In the genomic region with DNA sequence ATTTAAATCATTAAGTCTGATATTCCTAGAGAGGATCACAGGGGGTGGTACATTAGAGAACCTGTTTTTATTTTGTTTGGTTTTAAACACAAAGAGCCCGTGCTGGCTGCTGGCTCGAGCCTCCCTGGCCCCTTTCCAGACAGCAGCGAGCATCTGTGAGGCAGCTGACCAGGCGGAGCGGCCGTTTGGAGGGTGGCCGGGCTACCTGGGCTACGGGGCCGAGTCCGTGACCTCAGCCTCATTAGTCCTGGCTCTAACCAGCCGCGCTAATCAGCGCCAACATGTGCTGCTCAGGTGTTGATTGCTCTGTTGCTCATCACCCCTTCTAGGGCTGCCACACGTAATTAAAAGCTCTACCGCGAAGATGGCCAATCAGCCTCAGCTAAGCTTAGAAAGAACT, we compare ENCODE assay signal across 1 cellular context.
TF ChIP-seq lines count a peak whose summit lies in the region.

No MANE protein-coding gene starts in this region.

TF ChIP-seq in GM23338, 12 proteins besides CTCF, POLR2A, EP300 and RAD21 (continued from another document):
- TF ChIP-seq, protein P1, sequence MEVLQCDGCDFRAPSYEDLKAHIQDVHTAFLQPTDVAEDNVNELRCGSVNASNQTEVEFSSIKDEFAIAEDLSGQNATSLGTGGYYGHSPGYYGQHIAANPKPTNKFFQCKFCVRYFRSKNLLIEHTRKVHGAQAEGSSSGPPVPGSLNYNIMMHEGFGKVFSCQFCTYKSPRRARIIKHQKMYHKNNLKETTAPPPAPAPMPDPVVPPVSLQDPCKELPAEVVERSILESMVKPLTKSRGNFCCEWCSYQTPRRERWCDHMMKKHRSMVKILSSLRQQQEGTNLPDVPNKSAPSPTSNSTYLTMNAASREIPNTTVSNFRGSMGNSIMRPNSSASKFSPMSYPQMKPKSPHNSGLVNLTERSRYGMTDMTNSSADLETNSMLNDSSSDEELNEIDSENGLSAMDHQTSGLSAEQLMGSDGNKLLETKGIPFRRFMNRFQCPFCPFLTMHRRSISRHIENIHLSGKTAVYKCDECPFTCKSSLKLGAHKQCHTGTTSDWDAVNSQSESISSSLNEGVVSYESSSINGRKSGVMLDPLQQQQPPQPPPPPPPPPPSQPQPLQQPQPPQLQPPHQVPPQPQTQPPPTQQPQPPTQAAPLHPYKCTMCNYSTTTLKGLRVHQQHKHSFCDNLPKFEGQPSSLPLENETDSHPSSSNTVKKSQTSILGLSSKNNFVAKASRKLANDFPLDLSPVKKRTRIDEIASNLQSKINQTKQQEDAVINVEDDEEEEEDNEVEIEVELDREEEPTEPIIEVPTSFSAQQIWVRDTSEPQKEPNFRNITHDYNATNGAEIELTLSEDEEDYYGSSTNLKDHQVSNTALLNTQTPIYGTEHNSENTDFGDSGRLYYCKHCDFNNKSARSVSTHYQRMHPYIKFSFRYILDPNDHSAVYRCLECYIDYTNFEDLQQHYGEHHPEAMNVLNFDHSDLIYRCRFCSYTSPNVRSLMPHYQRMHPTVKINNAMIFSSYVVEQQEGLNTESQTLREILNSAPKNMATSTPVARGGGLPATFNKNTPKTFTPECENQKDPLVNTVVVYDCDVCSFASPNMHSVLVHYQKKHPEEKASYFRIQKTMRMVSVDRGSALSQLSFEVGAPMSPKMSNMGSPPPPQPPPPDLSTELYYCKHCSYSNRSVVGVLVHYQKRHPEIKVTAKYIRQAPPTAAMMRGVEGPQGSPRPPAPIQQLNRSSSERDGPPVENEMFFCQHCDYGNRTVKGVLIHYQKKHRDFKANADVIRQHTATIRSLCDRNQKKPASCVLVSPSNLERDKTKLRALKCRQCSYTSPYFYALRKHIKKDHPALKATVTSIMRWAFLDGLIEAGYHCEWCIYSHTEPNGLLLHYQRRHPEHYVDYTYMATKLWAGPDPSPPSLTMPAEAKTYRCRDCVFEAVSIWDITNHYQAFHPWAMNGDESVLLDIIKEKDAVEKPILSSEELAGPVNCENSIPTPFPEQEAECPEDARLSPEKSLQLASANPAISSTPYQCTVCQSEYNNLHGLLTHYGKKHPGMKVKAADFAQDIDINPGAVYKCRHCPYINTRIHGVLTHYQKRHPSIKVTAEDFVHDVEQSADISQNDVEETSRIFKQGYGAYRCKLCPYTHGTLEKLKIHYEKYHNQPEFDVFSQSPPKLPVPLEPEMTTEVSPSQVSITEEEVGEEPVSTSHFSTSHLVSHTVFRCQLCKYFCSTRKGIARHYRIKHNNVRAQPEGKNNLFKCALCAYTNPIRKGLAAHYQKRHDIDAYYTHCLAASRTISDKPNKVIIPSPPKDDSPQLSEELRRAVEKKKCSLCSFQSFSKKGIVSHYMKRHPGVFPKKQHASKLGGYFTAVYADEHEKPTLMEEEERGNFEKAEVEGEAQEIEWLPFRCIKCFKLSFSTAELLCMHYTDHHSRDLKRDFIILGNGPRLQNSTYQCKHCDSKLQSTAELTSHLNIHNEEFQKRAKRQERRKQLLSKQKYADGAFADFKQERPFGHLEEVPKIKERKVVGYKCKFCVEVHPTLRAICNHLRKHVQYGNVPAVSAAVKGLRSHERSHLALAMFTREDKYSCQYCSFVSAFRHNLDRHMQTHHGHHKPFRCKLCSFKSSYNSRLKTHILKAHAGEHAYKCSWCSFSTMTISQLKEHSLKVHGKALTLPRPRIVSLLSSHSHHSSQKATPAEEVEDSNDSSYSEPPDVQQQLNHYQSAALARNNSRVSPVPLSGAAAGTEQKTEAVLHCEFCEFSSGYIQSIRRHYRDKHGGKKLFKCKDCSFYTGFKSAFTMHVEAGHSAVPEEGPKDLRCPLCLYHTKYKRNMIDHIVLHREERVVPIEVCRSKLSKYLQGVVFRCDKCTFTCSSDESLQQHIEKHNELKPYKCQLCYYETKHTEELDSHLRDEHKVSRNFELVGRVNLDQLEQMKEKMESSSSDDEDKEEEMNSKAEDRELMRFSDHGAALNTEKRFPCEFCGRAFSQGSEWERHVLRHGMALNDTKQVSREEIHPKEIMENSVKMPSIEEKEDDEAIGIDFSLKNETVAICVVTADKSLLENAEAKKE (CRISPR knock-in tag; IDR thresholded peaks at IDR 0.05), result no peak
- TF ChIP-seq POLR2AphosphoS5 (IDR thresholded peaks at IDR 0.05; ENCODE audit: low read depth) (no peak), ZNF331 (CRISPR knock-in tag; IDR thresholded peaks at IDR 0.05; ENCODE audit: low read depth) (no peak), EZH2 (IDR thresholded peaks at IDR 0.05; ENCODE audit: low read depth, unreplicated experiment) (no peak)
